ENCODE assay signal across 17 cellular contexts in the genomic region with DNA sequence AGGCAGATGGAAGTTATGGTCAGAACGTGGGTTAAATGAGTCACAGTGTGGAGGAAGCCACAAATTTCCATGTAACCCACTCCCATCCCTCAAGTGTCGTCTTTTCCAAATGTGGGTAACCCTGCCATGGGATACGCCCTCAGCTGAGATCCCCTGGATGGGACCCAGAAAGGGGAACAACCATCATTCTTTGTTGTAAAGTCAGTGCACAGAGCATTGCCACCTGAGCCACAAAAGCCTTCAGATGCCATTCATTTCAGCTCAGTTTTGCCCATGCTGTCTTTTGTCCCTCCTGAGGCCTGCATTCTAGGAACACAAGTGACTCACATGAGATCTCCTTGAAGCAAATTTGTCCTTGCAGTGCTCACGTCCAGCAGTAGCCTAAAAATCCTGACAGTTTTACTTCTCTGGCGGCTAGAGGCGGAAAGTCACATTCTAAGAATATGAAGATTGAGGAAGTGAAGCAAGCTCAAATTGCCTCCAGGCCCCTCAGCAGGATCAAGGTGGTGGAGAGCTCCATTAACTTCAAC. TPM values are rescaled to one million over a fixed set of nuclear protein-coding genes. Genes with fewer than 3 reads are reported as not detected.
DNase-seq lines count a peak whose midpoint lies in the region; ATAC-seq, FAIRE-seq and TF ChIP-seq lines count a peak whose summit lies in the region.
"Had no signal": no experiment of that assay in that cellular context is flagged by ENCODE, and none has a peak within 500 bp of the region (broad histone marks: within the 10 kb centered on the region; RNA-seq: fewer than 3 reads in every experiment).

No MANE protein-coding gene starts in this region.

- H3K4me1 Mint-ChIP-seq in CD14-positive monocyte = peaks cover 29% of the 10 kb centered on the region
- peaks cover 4% of the 10 kb centered on the region for H3K4me1 Mint-ChIP-seq in activated CD4-positive, alpha-beta T cell treated with anti-CD3 and anti-CD28 coated beads for 36 hours

- DNase-seq in CD14-positive monocyte (ENCODE audit: low spot score) = no peak
- no peak for DNase-seq in HTR-8/SVneo (ENCODE audit: insufficient read length, low spot score)
- peak; percentile 64 for DNase-seq in SKM-1 treated with dmso at 0.1 percent for 144 hours (lab: John Stamatoyannopoulos, UW; ENCODE audit: unreplicated experiment)
- peak; percentile 55 for DNase-seq in islet precursor cell
- DNase-seq in activated CD4-positive, alpha-beta T cell treated with anti-CD3 and anti-CD28 coated beads for 4 hours = no peak
- DNase-seq in activated CD4-positive, alpha-beta T cell treated with anti-CD3 and anti-CD28 coated beads for 36 hours = no peak
- DNase-seq: effector memory CD4-positive, alpha-beta T cell; KG1; NCI-H1930; NCI-H69; pancreas had no signal

- H3K9me3 Mint-ChIP-seq in CD14-positive monocyte = peaks cover 0 to 6% (median 0%) of the 10 kb centered on the region in 7 donors
- H3K9me3 Mint-ChIP-seq in activated CD4-positive, alpha-beta T cell treated with anti-CD3 and anti-CD28 coated beads for 36 hours (ENCODE audit: low read depth) = no peaks in the 10 kb centered on the region
- H3K9me3 Mint-ChIP-seq: mesothelial cell of epicardium had no signal

- TF ChIP-seq CTCF in CD14-positive monocyte (IDR thresholded peaks at IDR 0.05) = no peak

- intact Hi-C loops in CD14-positive monocyte (cut with micrococcal nuclease) = no loop called here
- intact Hi-C loops in activated CD4-positive, alpha-beta T cell treated with anti-CD3 and anti-CD28 coated beads for 36 hours (cut with DNase I, micrococcal nuclease) = no loop called here

- CTCF ChIA-PET in activated CD4-positive, alpha-beta T cell treated with anti-CD3 and anti-CD28 coated beads for 36 hours (lab: Charles Lee) = interaction anchor here (1.0 to 1.6 kb wide), 4 partner anchors 10 to 332 kb away, joined by 3 to 6 read pairs (median 4); no protein-coding TSS in a partner anchor

- H3K4me3 Mint-ChIP-seq in CD14-positive monocyte = peak overlapping the region in 1 of 2 donors; percentile 43
- no peak overlapping the region for H3K4me3 Mint-ChIP-seq in activated CD4-positive, alpha-beta T cell treated with anti-CD3 and anti-CD28 coated beads for 36 hours
- H3K4me3 Mint-ChIP-seq: mesothelial cell of epicardium had no signal

- H3K27me3 Mint-ChIP-seq in CD14-positive monocyte (ENCODE audit: low read depth in 3 of 3) = peaks cover 22 to 40% (median 30%) of the 10 kb centered on the region in 3 donors
- H3K27me3 Mint-ChIP-seq in activated CD4-positive, alpha-beta T cell treated with anti-CD3 and anti-CD28 coated beads for 36 hours = peaks cover 14% of the 10 kb centered on the region

- ATAC-seq in HG02759 (IDR thresholded peaks at IDR 0.05; ENCODE audit: unreplicated experiment) (no peak), HG03175 (IDR thresholded peaks at IDR 0.05; ENCODE audit: unreplicated experiment) (no peak)
- no peak for ATAC-seq in activated CD4-positive, alpha-beta T cell treated with anti-CD3 and anti-CD28 coated beads for 36 hours
- ATAC-seq: Right ventricle myocardium inferior had no signal

- POLR2A ChIA-PET in activated CD4-positive, alpha-beta T cell treated with anti-CD3 and anti-CD28 coated beads for 36 hours (lab: Charles Lee) = no interaction called here

- peak; percentile 59 for FAIRE-seq in HTR-8/SVneo (lab: Jason Lieb, UNC)
- FAIRE-seq: pancreas had no signal

- H3K36me3 Mint-ChIP-seq in CD14-positive monocyte = no peaks in the 10 kb centered on the region
- no peaks in the 10 kb centered on the region for H3K36me3 Mint-ChIP-seq in activated CD4-positive, alpha-beta T cell treated with anti-CD3 and anti-CD28 coated beads for 36 hours (ENCODE audit: low read depth)
- H3K36me3 Mint-ChIP-seq: mesothelial cell of epicardium had no signal

- H3K27ac Mint-ChIP-seq in CD14-positive monocyte = peak overlapping the region in 4 of 7 donors; percentile 9 to 61 (median 37)
- H3K27ac Mint-ChIP-seq in activated CD4-positive, alpha-beta T cell treated with anti-CD3 and anti-CD28 coated beads for 36 hours = no peak overlapping the region
- H3K27ac Mint-ChIP-seq: mesothelial cell of epicardium had no signal

RNA-seq across cellular contexts. Expression of a gene that starts 30.6 kb away (rescaled TPM):
- not detected for polyA plus RNA-seq in CD14-positive monocyte
- total RNA-seq in activated CD4-positive, alpha-beta T cell treated with anti-CD3 and anti-CD28 coated beads for 36 hours = not detected
- total RNA-seq: activated CD8-positive, alpha-beta memory T cell treated with anti-CD3 and anti-CD28 coated beads for 36 hours; mesothelial cell of epicardium; Right ventricle myocardium inferior had no signal
- polyA plus RNA-seq: pancreas had no signal

RNA-seq across cellular contexts. Expression of a gene that starts 50.1 kb away (rescaled TPM):
- polyA plus RNA-seq in CD14-positive monocyte = not detected
- not detected for total RNA-seq in activated CD4-positive, alpha-beta T cell treated with anti-CD3 and anti-CD28 coated beads for 36 hours
- total RNA-seq: activated CD8-positive, alpha-beta memory T cell treated with anti-CD3 and anti-CD28 coated beads for 36 hours; mesothelial cell of epicardium; Right ventricle myocardium inferior; temporal lobe had no signal
- polyA plus RNA-seq: pancreas had no signal

Comparison
In these comparisons a context has a peak if more than half of its experiments do, and no peak if none do; other contexts are left out.
1. DNase-seq: peak in SKM-1 treated with dmso at 0.1 percent for 144 hours (single experiment) and islet precursor cell (single experiment); none in CD14-positive monocyte (single experiment), HTR-8/SVneo (single experiment), activated CD4-positive, alpha-beta T cell treated with anti-CD3 and anti-CD28 coated beads for 4 hours (0 of 2) and activated CD4-positive, alpha-beta T cell treated with anti-CD3 and anti-CD28 coated beads for 36 hours (single experiment).